ENCODE assay signal across 12 cellular contexts in genomic region chr19:47741544-47742125, GRCh38. TPM values are rescaled to one million over a fixed set of nuclear protein-coding genes. Genes with fewer than 3 reads are reported as not detected.
DNase-seq lines count a peak whose midpoint lies in the region; ATAC-seq and TF ChIP-seq lines count a peak whose summit lies in the region.
"Had no signal": no experiment of that assay in that cellular context is flagged by ENCODE, and none has a peak within 500 bp of the region (broad histone marks: within the 10 kb centered on the region; RNA-seq: fewer than 3 reads in every experiment).

No MANE protein-coding gene starts in this region.

- H3K4me2 ChIP-seq in hepatocyte, result no peak overlapping the region

- no peaks in the 10 kb centered on the region for H3K27me3 Mint-ChIP-seq in T-helper 2 cell treated with Interferon-gamma antibody and Interleukin-4, amounts not matched to agents 5 μg/mL and 100 μg/mL, for 36 hours (ENCODE audit: low read depth)
- peaks cover 1% of the 10 kb centered on the region for H3K27me3 Mint-ChIP-seq in activated naive CD8-positive, alpha-beta T cell treated with anti-CD3 and anti-CD28 coated beads, Interleukin-2, amount 50 U/mL, for 24 hours

- H3K9me2 ChIP-seq in hepatocyte (replicated peaks; ENCODE audit: insufficient read depth), result no peaks in the 10 kb centered on the region

- WGBS in hepatocyte (ENCODE audit: low lambda C conversion rate, missing lambda C conversion rate), result 92% methylated on average over 14 of the region's 15 CpGs
- WGBS in stomach, 5 donors, result 69 to 76% (median 71%) methylated on average over 14 to 15 of the region's 15 CpGs

- H2AFZ ChIP-seq in hepatocyte, result no peak overlapping the region

- H3K27ac ChIP-seq in hepatocyte, result peak overlapping the region; percentile 98
- peak overlapping the region; percentile 43 to 98 (median 98) for H3K27ac ChIP-seq in stomach

- TF ChIP-seq EP300 in stomach (IDR thresholded peaks at IDR 0.05), result no peak

- H3K79me2 ChIP-seq in hepatocyte, result peaks cover 10% of the 10 kb centered on the region

- intact Hi-C loops in stomach (cut with DNase I; ENCODE audit: low total_unique reads), result no loop called here

- H3K27me3 ChIP-seq in hepatocyte (no peaks in the 10 kb centered on the region), stomach (no peaks in the 10 kb centered on the region)

- TF ChIP-seq CTCF in hepatocyte (IDR thresholded peaks at IDR 0.05; ENCODE audit: poor library complexity) (no peak), stomach (IDR thresholded peaks at IDR 0.05) (no peak)

- H3K4me3 ChIP-seq in hepatocyte, result no peak overlapping the region
- no peak overlapping the region for H3K4me3 ChIP-seq in stomach

- H3K4me3 Mint-ChIP-seq in T-helper 2 cell treated with Interferon-gamma antibody and Interleukin-4, amounts not matched to agents 5 μg/mL and 100 μg/mL, for 36 hours, result peak overlapping the region; percentile 8
- H3K4me3 Mint-ChIP-seq in activated naive CD8-positive, alpha-beta T cell treated with anti-CD3 and anti-CD28 coated beads, Interleukin-2, amount 50 U/mL, for 24 hours, result peak overlapping the region; percentile 14

- no peaks in the 10 kb centered on the region for H3K36me3 ChIP-seq in hepatocyte (replicated peaks; ENCODE audit: insufficient read depth, low read depth)
- peaks cover 13 to 52% (median 37%) of the 10 kb centered on the region in 4 donors for H3K36me3 ChIP-seq in stomach

- H3K9me3 Mint-ChIP-seq in T-helper 2 cell treated with Interferon-gamma antibody and Interleukin-4, amounts not matched to agents 5 μg/mL and 100 μg/mL, for 36 hours, result no peaks in the 10 kb centered on the region
- H3K9me3 Mint-ChIP-seq in activated naive CD8-positive, alpha-beta T cell treated with anti-CD3 and anti-CD28 coated beads, Interleukin-2, amount 50 U/mL, for 24 hours, result no peaks in the 10 kb centered on the region

- H3K27ac Mint-ChIP-seq in T-helper 2 cell treated with Interferon-gamma antibody and Interleukin-4, amounts not matched to agents 5 μg/mL and 100 μg/mL, for 36 hours, result no peak overlapping the region
- H3K27ac Mint-ChIP-seq in activated naive CD8-positive, alpha-beta T cell treated with anti-CD3 and anti-CD28 coated beads, Interleukin-2, amount 50 U/mL, for 24 hours, result peak overlapping the region; percentile 65

- no peaks in the 10 kb centered on the region for H4K20me1 ChIP-seq in hepatocyte (ENCODE audit: insufficient read depth, poor library complexity, severe bottlenecking)

- DNase-seq in T-helper 2 cell treated with Interferon-gamma antibody and Interleukin-4, amounts not matched to agents 5 μg/mL and 100 μg/mL, for 36 hours (ENCODE audit: low spot score), result no peak
- DNase-seq in T-helper 2 cell (no peak), hepatocyte (ENCODE audit: low spot score) (no peak), stomach (no peak), NCI-H2081 treated with DMSO at 0.1 percent for 48 hours (lab: John Stamatoyannopoulos, UW) (no peak), SW480 (ENCODE audit: low spot score) (no peak)
- no peak for DNase-seq in activated naive CD8-positive, alpha-beta T cell treated with anti-CD3 and anti-CD28 coated beads, Interleukin-2, amount 50 U/mL, for 24 hours
- DNase-seq: amygdala, DND-41, NCI-H2171, nucleus accumbens had no signal

- H3K4me1 Mint-ChIP-seq in T-helper 2 cell treated with Interferon-gamma antibody and Interleukin-4, amounts not matched to agents 5 μg/mL and 100 μg/mL, for 36 hours (ENCODE audit: low read depth), result peaks cover 8% of the 10 kb centered on the region
- H3K4me1 Mint-ChIP-seq in activated naive CD8-positive, alpha-beta T cell treated with anti-CD3 and anti-CD28 coated beads, Interleukin-2, amount 50 U/mL, for 24 hours, result peaks cover 35% of the 10 kb centered on the region

- H3K9me3 ChIP-seq in hepatocyte (ENCODE audit: low read depth) (no peaks in the 10 kb centered on the region), stomach (no peaks in the 10 kb centered on the region)

- ATAC-seq in activated naive CD8-positive, alpha-beta T cell treated with anti-CD3 and anti-CD28 coated beads, Interleukin-2, amount 50 U/mL, for 24 hours, result no peak
- no peak for ATAC-seq in GM18867 (IDR thresholded peaks at IDR 0.05; ENCODE audit: unreplicated experiment)

- no peak for TF ChIP-seq POLR2A in stomach (IDR thresholded peaks at IDR 0.05)

- peaks cover 3% of the 10 kb centered on the region for H3K36me3 Mint-ChIP-seq in T-helper 2 cell treated with Interferon-gamma antibody and Interleukin-4, amounts not matched to agents 5 μg/mL and 100 μg/mL, for 36 hours (ENCODE audit: low read depth)
- H3K36me3 Mint-ChIP-seq in activated naive CD8-positive, alpha-beta T cell treated with anti-CD3 and anti-CD28 coated beads, Interleukin-2, amount 50 U/mL, for 24 hours (ENCODE audit: low read depth), result peaks cover 6% of the 10 kb centered on the region

- H3K4me1 ChIP-seq in hepatocyte (ENCODE audit: insufficient read depth), result peaks cover 17% of the 10 kb centered on the region
- peaks cover 29 to 42% (median 36%) of the 10 kb centered on the region in 4 donors for H3K4me1 ChIP-seq in stomach

RNA-seq across cellular contexts. Expression of gene NOP53, which starts 3.7 kb away (rescaled TPM):
- total RNA-seq in hepatocyte (93.3 and 139 TPM in 2 replicates), stomach (100 to 1,000 TPM; 110 to 784 (median 214) TPM)
- polyA plus RNA-seq in hepatocyte (91.5 and 96.7 TPM in 2 replicates), stomach (100 to 1,000 TPM; 540 to 699 (median 547) TPM)

RNA-seq across cellular contexts. Expression of gene EHD2, which starts 28.4 kb away (rescaled TPM):
- 17.8 and 20.8 TPM in 2 replicates for total RNA-seq in hepatocyte
- polyA plus RNA-seq in hepatocyte, result 104 and 120 TPM in 2 replicates
- 100 to 1,000 TPM in 1 of 5 donors, 10 to 100 TPM in 4; 24.5 to 334 (median 36.2) TPM for total RNA-seq in stomach
- 10 to 100 TPM; 38.6 to 45.1 (median 39.9) TPM for polyA plus RNA-seq in stomach

RNA-seq across cellular contexts. Expression of gene SELENOW, which starts 36.9 kb away (rescaled TPM):
- total RNA-seq in hepatocyte (140 and 143 TPM in 2 replicates), stomach (1,000 to 10,000 TPM in 1 of 5 donors, 100 to 1,000 TPM in 4; 204 to 1,097 (median 628) TPM)
- polyA plus RNA-seq in hepatocyte (215 and 217 TPM in 2 replicates), stomach (100 to 1,000 TPM; 496 to 589 (median 581) TPM)
